Comparison of ENCODE assay signal across 2 cellular contexts in the genomic region with DNA sequence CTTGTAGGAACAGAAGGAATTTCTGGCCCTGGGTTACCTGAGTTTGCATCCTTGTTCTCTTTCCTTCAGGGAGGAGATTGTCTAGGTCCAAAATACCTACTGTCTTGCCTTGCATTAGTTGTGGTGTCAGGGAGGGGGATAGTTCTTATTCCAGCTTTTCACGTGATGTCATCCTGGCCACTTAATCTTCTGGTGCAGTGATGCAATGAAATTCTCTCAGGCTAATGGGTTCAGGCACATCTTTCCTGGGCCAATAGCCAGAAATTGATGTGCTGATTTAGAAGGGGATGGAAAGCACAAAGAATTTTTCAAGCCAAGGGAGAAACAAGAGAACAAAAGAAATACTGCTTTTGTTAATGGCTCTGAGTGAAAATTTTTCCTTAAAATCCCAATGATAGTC.
TF ChIP-seq lines count a peak whose summit lies in the region.

No MANE protein-coding gene starts in this region.

TF ChIP-seq in SK-N-SH treated with all-trans-retinoic acid at 6 μM for 48 hours, 23 proteins besides CTCF, POLR2A, EP300 and RAD21 (continued from another document):
- TF ChIP-seq CREB5 (CRISPR knock-in tag; IDR thresholded peaks at IDR 0.05; ENCODE audit: low read depth) (no peak), ZFP30 (CRISPR knock-in tag; IDR thresholded peaks at IDR 0.05) (no peak), ZNF8 (CRISPR knock-in tag; IDR thresholded peaks at IDR 0.05) (no peak), ZC3H10 (CRISPR knock-in tag; IDR thresholded peaks at IDR 0.05) (no peak)

TF ChIP-seq in SK-N-SH, 30 proteins besides CTCF, POLR2A, EP300 and RAD21 (continued from another document):
- TF ChIP-seq, protein P1, sequence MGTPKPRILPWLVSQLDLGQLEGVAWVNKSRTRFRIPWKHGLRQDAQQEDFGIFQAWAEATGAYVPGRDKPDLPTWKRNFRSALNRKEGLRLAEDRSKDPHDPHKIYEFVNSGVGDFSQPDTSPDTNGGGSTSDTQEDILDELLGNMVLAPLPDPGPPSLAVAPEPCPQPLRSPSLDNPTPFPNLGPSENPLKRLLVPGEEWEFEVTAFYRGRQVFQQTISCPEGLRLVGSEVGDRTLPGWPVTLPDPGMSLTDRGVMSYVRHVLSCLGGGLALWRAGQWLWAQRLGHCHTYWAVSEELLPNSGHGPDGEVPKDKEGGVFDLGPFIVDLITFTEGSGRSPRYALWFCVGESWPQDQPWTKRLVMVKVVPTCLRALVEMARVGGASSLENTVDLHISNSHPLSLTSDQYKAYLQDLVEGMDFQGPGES (IDR thresholded peaks at IDR 0.05; ENCODE audit: low read depth, low read length), result no peak
- no peak for TF ChIP-seq JUND (IDR thresholded peaks at IDR 0.05)
- TF ChIP-seq RCOR1 (IDR thresholded peaks at IDR 0.05; ENCODE audit: low read length), result no peak
